In genomic region chr19:54606230-54606629, GRCh38 we compare ENCODE assay signal across 26 cellular contexts. TPM values are rescaled to one million over a fixed set of nuclear protein-coding genes. Genes with fewer than 3 reads are reported as not detected.
DNase-seq lines count a peak whose midpoint lies in the region; ATAC-seq and TF ChIP-seq lines count a peak whose summit lies in the region.
"Had no signal": no experiment of that assay in that cellular context is flagged by ENCODE, and none has a peak within 500 bp of the region (broad histone marks: within the 10 kb centered on the region; RNA-seq: fewer than 3 reads in every experiment).

No MANE protein-coding gene starts in this region.

- CTCF ChIA-PET in activated B cell treated with CpG ODN at 0.5 μM for 24 hours (lab: Charles Lee), result no interaction called here

- H3K27me3 Mint-ChIP-seq in activated B cell treated with CpG ODN at 0.5 μM for 24 hours, result peaks cover 5% of the 10 kb centered on the region
- H3K27me3 Mint-ChIP-seq in osteocyte (ENCODE audit: unreplicated experiment), result no peaks in the 10 kb centered on the region

- H3K4me1 ChIP-seq in right atrium auricular region, result no peaks in the 10 kb centered on the region
- H3K4me1 ChIP-seq: BE2C, HAP-1, upper lobe of left lung had no signal

- no peak for DNase-seq in Right ventricle myocardium inferior (ENCODE audit: missing footprints)
- DNase-seq in right atrium auricular region (ENCODE audit: low spot score), result no peak
- no peak for DNase-seq in activated B cell treated with CpG ODN at 0.5 μM for 24 hours
- peak; percentile 51 for DNase-seq in osteocyte (ENCODE audit: extremely low spot score, unreplicated experiment)
- no peak for DNase-seq in NCI-H146 treated with DMSO at 0.1 percent for 48 hours (lab: John Stamatoyannopoulos, UW; ENCODE audit: unreplicated experiment)
- DNase-seq in stimulated activated CD4-positive, alpha-beta T cell treated with anti-CD3 and anti-CD28 coated beads, Interleukin-4, amount 100 ng/mL, for 24 hours, result no peak
- DNase-seq: activated CD4-positive, alpha-beta T cell treated with anti-CD3 and anti-CD28 coated beads, Interleukin-2, amount 50 U/mL, for 4 hours; activated CD8-positive, alpha-beta memory T cell treated with anti-CD3 and anti-CD28 coated beads, Interleukin-2, amount 50 U/mL, for 4 hours; activated naive CD8-positive, alpha-beta T cell treated with anti-CD3 and anti-CD28 coated beads for 36 hours; BE2C; effector memory CD4-positive, alpha-beta T cell; NCI-H1092; NCI-H2029 treated with DMSO at 0.1 percent for 48 hours; occipital lobe; retina; T-helper 2 cell; upper lobe of left lung had no signal

- peaks cover 3% of the 10 kb centered on the region for H3K9me3 Mint-ChIP-seq in activated B cell treated with CpG ODN at 0.5 μM for 24 hours
- H3K9me3 Mint-ChIP-seq in osteocyte (ENCODE audit: unreplicated experiment), result peaks cover 48% of the 10 kb centered on the region

- H3K4me1 Mint-ChIP-seq in activated B cell treated with CpG ODN at 0.5 μM for 24 hours (peaks cover 35% of the 10 kb centered on the region), osteocyte (ENCODE audit: unreplicated experiment) (no peaks in the 10 kb centered on the region)
- H3K4me1 Mint-ChIP-seq: activated naive CD8-positive, alpha-beta T cell treated with anti-CD3 and anti-CD28 coated beads for 36 hours had no signal

- H3K36me3 ChIP-seq in right atrium auricular region, result no peaks in the 10 kb centered on the region
- H3K36me3 ChIP-seq: BE2C, HAP-1, upper lobe of left lung had no signal

- no peaks in the 10 kb centered on the region for H3K27me3 ChIP-seq in right atrium auricular region
- H3K27me3 ChIP-seq: BE2C, upper lobe of left lung had no signal

- H3K4me3 Mint-ChIP-seq in activated B cell treated with CpG ODN at 0.5 μM for 24 hours, result peak overlapping the region; percentile 11
- H3K4me3 Mint-ChIP-seq in osteocyte (ENCODE audit: unreplicated experiment), result no peak overlapping the region
- H3K4me3 Mint-ChIP-seq: activated naive CD8-positive, alpha-beta T cell treated with anti-CD3 and anti-CD28 coated beads for 36 hours had no signal

- intact Hi-C loops in Right ventricle myocardium inferior (cut with DNase I) (no loop called here), activated B cell treated with CpG ODN at 0.5 μM for 24 hours (cut with micrococcal nuclease) (no loop called here)

- H3K9me3 ChIP-seq in right atrium auricular region, result peaks cover 0 to 13% of the 10 kb centered on the region in 2 donors
- H3K9me3 ChIP-seq: BE2C, HAP-1 had no signal

- no peak for TF ChIP-seq CTCF in right atrium auricular region (IDR thresholded peaks at IDR 0.05)
- TF ChIP-seq CTCF in activated B cell treated with CpG ODN at 0.5 μM for 24 hours (IDR thresholded peaks at IDR 0.05), result no peak
- TF ChIP-seq CTCF in osteocyte (IDR thresholded peaks at IDR 0.05), result no peak

- ATAC-seq in Right ventricle myocardium inferior (peak; percentile 23), HG02981 (IDR thresholded peaks at IDR 0.05; ENCODE audit: unreplicated experiment) (peak; percentile 30), activated B cell treated with CpG ODN at 0.5 μM for 24 hours (ENCODE audit: low read depth) (peak; percentile 33), GM18909 (IDR thresholded peaks at IDR 0.05; ENCODE audit: poor library complexity, unreplicated experiment) (no peak)

- H3K27ac ChIP-seq in right atrium auricular region, result no peak overlapping the region
- H3K27ac ChIP-seq: KMS-11, SK-N-MC, upper lobe of left lung, VCaP had no signal

- POLR2A ChIA-PET in activated B cell treated with CpG ODN at 0.5 μM for 24 hours (lab: Charles Lee), result interaction anchor here (2.6 kb wide), 1 partner anchor 11 kb away, joined by 18 read pairs; no protein-coding TSS in a partner anchor

- no peak overlapping the region for H3K4me3 ChIP-seq in right atrium auricular region
- H3K4me3 ChIP-seq: HAP-1, lung, SK-N-MC, upper lobe of left lung had no signal

- H3K27ac Mint-ChIP-seq in activated B cell treated with CpG ODN at 0.5 μM for 24 hours (peak overlapping the region; percentile 79), osteocyte (ENCODE audit: unreplicated experiment) (no peak overlapping the region)
- H3K27ac Mint-ChIP-seq: activated naive CD8-positive, alpha-beta T cell treated with anti-CD3 and anti-CD28 coated beads for 36 hours; activated T-helper 2 cell treated with anti-CD3 and anti-CD28 coated beads, Interferon-gamma antibody, Interleukin-2, Interleukin-4, amounts not matched to agents 10 μg/mL and 5 μg/mL and 100 μg/mL, durations not matched to agents 14 hours and 24 hours and 36 hours had no signal

- H3K36me3 Mint-ChIP-seq in activated B cell treated with CpG ODN at 0.5 μM for 24 hours (ENCODE audit: low read depth) (no peaks in the 10 kb centered on the region), osteocyte (ENCODE audit: unreplicated experiment) (no peaks in the 10 kb centered on the region)
- H3K36me3 Mint-ChIP-seq: activated naive CD8-positive, alpha-beta T cell treated with anti-CD3 and anti-CD28 coated beads for 36 hours had no signal

RNA-seq across cellular contexts. Expression of gene LILRA1, which starts 12.8 kb away (rescaled TPM):
- total RNA-seq in Right ventricle myocardium inferior (0.92 TPM), right atrium auricular region (under 1 TPM in 1 of 2 donors, not detected in 1; 0.47 TPM), activated B cell treated with CpG ODN at 0.5 μM for 24 hours (0.11 and 0.15 TPM in 2 replicates), osteocyte (not detected in 2 replicates)
- total RNA-seq: activated naive CD8-positive, alpha-beta T cell treated with anti-CD3 and anti-CD28 coated beads for 36 hours; activated T-helper 2 cell treated with anti-CD3 and anti-CD28 coated beads, Interferon-gamma antibody, Interleukin-2, Interleukin-4, amounts not matched to agents 10 μg/mL and 5 μg/mL and 100 μg/mL, durations not matched to agents 14 hours and 24 hours and 36 hours; frontal cortex had no signal

RNA-seq across cellular contexts. Expression of gene LILRB1, which starts 24.1 kb away (rescaled TPM):
- total RNA-seq in Right ventricle myocardium inferior (1.8 TPM), right atrium auricular region (1 to 10 TPM in 1 of 2 donors, under 1 TPM in 1; 0.33 to 1.9 TPM), activated B cell treated with CpG ODN at 0.5 μM for 24 hours (142 and 171 TPM in 2 replicates), osteocyte (not detected in 2 replicates)
- total RNA-seq: activated T-helper 2 cell treated with anti-CD3 and anti-CD28 coated beads, Interferon-gamma antibody, Interleukin-2, Interleukin-4, amounts not matched to agents 10 μg/mL and 5 μg/mL and 100 μg/mL, durations not matched to agents 14 hours and 24 hours and 36 hours; frontal cortex; occipital lobe had no signal

RNA-seq across cellular contexts. Expression of gene LILRA2, which starts 32.6 kb away (rescaled TPM):
- total RNA-seq in Right ventricle myocardium inferior, result 3.1 TPM
- 1 to 10 TPM in 1 of 2 donors, not detected in 1; 1.8 TPM for total RNA-seq in right atrium auricular region
- total RNA-seq in activated B cell treated with CpG ODN at 0.5 μM for 24 hours, result 0.22 TPM in 1 of 2 replicates, not detected in the other
- not detected in 2 replicates for total RNA-seq in osteocyte
- total RNA-seq: activated naive CD8-positive, alpha-beta T cell treated with anti-CD3 and anti-CD28 coated beads for 36 hours; activated T-helper 2 cell treated with anti-CD3 and anti-CD28 coated beads, Interferon-gamma antibody, Interleukin-2, Interleukin-4, amounts not matched to agents 10 μg/mL and 5 μg/mL and 100 μg/mL, durations not matched to agents 14 hours and 24 hours and 36 hours had no signal

RNA-seq across cellular contexts. Expression of gene LILRB4, which starts 56.6 kb away (rescaled TPM):
- total RNA-seq in Right ventricle myocardium inferior, result 5.0 TPM
- total RNA-seq in right atrium auricular region, result 1 to 10 TPM; 2.0 to 5.2 TPM
- 0.76 and 1.4 TPM in 2 replicates for total RNA-seq in activated B cell treated with CpG ODN at 0.5 μM for 24 hours
- not detected in 2 replicates for total RNA-seq in osteocyte
- total RNA-seq: activated naive CD8-positive, alpha-beta T cell treated with anti-CD3 and anti-CD28 coated beads for 36 hours had no signal

Comparison
In these comparisons a context has a peak if more than half of its experiments do, and no peak if none do; other contexts are left out.
1. RNA of gene LILRB1, which starts 24.1 kb away (total RNA-seq): 142 to 171 TPM in activated B cell treated with CpG ODN at 0.5 μM for 24 hours; 0.33 to 1.9 TPM in right atrium auricular region, 1.8 TPM in Right ventricle myocardium inferior (single experiment) and not detected in osteocyte; every median in the first group is over 10 times any median in the second.